Comparison of ENCODE assay signal across 1 cellular context in genomic region chr3:52684184-52684583, GRCh38.
TF ChIP-seq lines count a peak whose summit lies in the region.

No MANE protein-coding gene starts in this region.

TF ChIP-seq in endothelial cell of umbilical vein, 7 proteins besides CTCF, POLR2A, EP300 and RAD21:
- no peak for TF ChIP-seq EZH2 (IDR thresholded peaks at IDR 0.05; ENCODE audit: borderline replicate concordance, low read depth, low read length, severe bottlenecking)
- TF ChIP-seq MYC (IDR thresholded peaks at IDR 0.05; ENCODE audit: low read depth, low read length): no peak
- TF ChIP-seq JUN (IDR thresholded peaks at IDR 0.05; ENCODE audit: borderline replicate concordance, insufficient read depth, insufficient read length, low read depth): no peak
- no peak for TF ChIP-seq GATA2 (IDR thresholded peaks at IDR 0.05; ENCODE audit: insufficient read depth, insufficient read length, low read depth, low read length)
- TF ChIP-seq FOS (IDR thresholded peaks at IDR 0.05; ENCODE audit: borderline replicate concordance, insufficient read depth, low read length): no peak
- TF ChIP-seq MAX (IDR thresholded peaks at IDR 0.05; ENCODE audit: insufficient read depth, insufficient read length): no peak
- TF ChIP-seq POLR2AphosphoS5 (IDR thresholded peaks at IDR 0.05; ENCODE audit: insufficient read depth, low read depth, low read length): no peak
